Comparison of ENCODE assay signal across 23 cellular contexts in the genomic region with DNA sequence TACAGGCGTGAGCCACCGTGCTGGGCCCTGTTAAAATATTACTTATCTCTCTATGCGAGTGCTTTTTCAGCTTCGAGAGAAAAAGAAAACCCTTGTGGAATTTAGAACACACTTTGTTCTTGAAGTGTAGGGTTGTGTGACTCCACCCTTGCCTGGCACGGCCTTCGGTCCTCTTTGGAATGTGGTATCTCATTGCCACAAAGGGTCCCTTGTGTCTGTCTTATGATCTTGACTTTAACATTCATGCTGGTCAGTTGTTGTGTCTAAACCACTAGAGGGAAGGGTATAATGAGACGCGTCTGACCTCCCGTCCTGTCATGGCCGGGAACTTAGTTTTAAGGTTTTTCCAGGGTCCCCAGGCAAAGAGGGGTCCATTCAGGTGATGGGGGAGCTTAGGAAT.
DNase-seq lines count a peak whose midpoint lies in the region; ATAC-seq, FAIRE-seq and TF ChIP-seq lines count a peak whose summit lies in the region.
"Had no signal": no experiment of that assay in that cellular context is flagged by ENCODE, and none has a peak within 500 bp of the region (broad histone marks: within the 10 kb centered on the region; RNA-seq: fewer than 3 reads in every experiment).

No MANE protein-coding gene starts in this region.

- FAIRE-seq in HepG2 (lab: Jason Lieb, UNC) (no peak), urothelium cell line (lab: Jason Lieb, UNC) (peak; percentile 20)
- FAIRE-seq: A204.1, GM12891, GM18507 had no signal

- no peak for TF ChIP-seq POLR2A in HepG2 (IDR thresholded peaks at IDR 0.05; ENCODE audit: insufficient read depth in 1 of 2, low read depth in 2 of 2, low read length in 2 of 2)
- no peak for TF ChIP-seq POLR2A in right lobe of liver (IDR thresholded peaks at IDR 0.05)
- TF ChIP-seq POLR2A in esophagus muscularis mucosa (IDR thresholded peaks at IDR 0.05; ENCODE audit: low read depth): no peak
- TF ChIP-seq POLR2A in ovary (IDR thresholded peaks at IDR 0.05): no peak

- ATAC-seq in HepG2 (peak; percentile 56), right lobe of liver (no peak)
- ATAC-seq: CD8-positive, alpha-beta T cell; GM23338; HCT116 had no signal

- H3K4me3 ChIP-seq in HepG2 (replicated peaks in 1 of 3; ENCODE audit: insufficient read depth in 1 of 3, low read depth in 2 of 3, low read length in 3 of 3): no peak overlapping the region
- no peak overlapping the region for H3K4me3 ChIP-seq in right lobe of liver
- no peak overlapping the region for H3K4me3 ChIP-seq in esophagus muscularis mucosa
- H3K4me3 ChIP-seq in neural progenitor cell: no peak overlapping the region
- no peak overlapping the region for H3K4me3 ChIP-seq in ovary
- H3K4me3 ChIP-seq: BLaER1, GM23338 had no signal

- peaks cover 28% of the 10 kb centered on the region for H3K9me3 Mint-ChIP-seq in neural progenitor cell

- no peaks in the 10 kb centered on the region for H3F3A ChIP-seq in neural progenitor cell (ENCODE audit: low read depth)

- no peak overlapping the region for H3K4me3 Mint-ChIP-seq in neural progenitor cell
- H3K4me3 Mint-ChIP-seq: B cell; CD4-positive, CD25-positive, alpha-beta regulatory T cell; CD8-positive, alpha-beta T cell; GM23338; H9 had no signal

- H3K27ac ChIP-seq in HepG2 (ENCODE audit: extremely low read length, insufficient read depth, low read length): no peak overlapping the region
- no peak overlapping the region for H3K27ac ChIP-seq in right lobe of liver
- H3K27ac ChIP-seq in esophagus muscularis mucosa (replicated peaks in 1 of 4): no peak overlapping the region
- no peak overlapping the region for H3K27ac ChIP-seq in neural progenitor cell
- H3K27ac ChIP-seq in ovary: no peak overlapping the region
- H3K27ac ChIP-seq: 22Rv1, BLaER1, C4-2B had no signal

- H3K36me3 Mint-ChIP-seq in neural progenitor cell: no peaks in the 10 kb centered on the region
- H3K36me3 Mint-ChIP-seq: CD4-positive, CD25-positive, alpha-beta regulatory T cell; CD8-positive, alpha-beta T cell had no signal

- H3K27me3 ChIP-seq in HepG2 (ENCODE audit: control insufficient read depth in 1 of 2, insufficient read depth in 2 of 2, low read length in 2 of 2) (peaks cover 0 to 11% of the 10 kb centered on the region in 2 experiments; a peak in 2 of 5 replicates), right lobe of liver (no peaks in the 10 kb centered on the region), esophagus muscularis mucosa (no peaks in the 10 kb centered on the region), neural progenitor cell (no peaks in the 10 kb centered on the region), ovary (no peaks in the 10 kb centered on the region)
- H3K27me3 ChIP-seq: BLaER1 had no signal

- intact Hi-C loops in HepG2 (cut with micrococcal nuclease; ENCODE audit: unreplicated experiment): no loop called here
- intact Hi-C loops in right lobe of liver (cut with DNase I): no loop called here
- intact Hi-C loops in esophagus muscularis mucosa (cut with DNase I): no loop called here
- intact Hi-C loops in ovary (cut with DNase I): no loop called here

- H3K4me2 ChIP-seq in HepG2 (ENCODE audit: low read depth, low read length) (no peak overlapping the region), neural progenitor cell (no peak overlapping the region)
- H3K4me2 ChIP-seq: GM23338 had no signal

- H3K79me2 ChIP-seq in HepG2 (ENCODE audit: insufficient read depth, low read length): no peaks in the 10 kb centered on the region
- H3K79me2 ChIP-seq in neural progenitor cell (ENCODE audit: low read depth): no peaks in the 10 kb centered on the region

- in situ Hi-C loops in HepG2 (cut with HindIII; ENCODE audit: extremely low pct_ligation_motif_present, low pct_unique_long_range_greater_than_20kb): no loop called here

- TF ChIP-seq EP300 in HepG2 (IDR thresholded peaks at IDR 0.05; ENCODE audit: low read depth in 2 of 2, low read length in 2 of 2) (no peak), HepG2 (CRISPR knock-in tag; IDR thresholded peaks at IDR 0.05; ENCODE audit: borderline replicate concordance) (no peak), esophagus muscularis mucosa (IDR thresholded peaks at IDR 0.05) (no peak), ovary (IDR thresholded peaks at IDR 0.05) (no peak)

- CTCF ChIA-PET in HepG2 (lab: Yijun Ruan, JAX; ENCODE audit: low intra/inter-chr PET ratio, low total read pairs): no interaction called here

- DNase-seq in HepG2 (ENCODE audit: low spot score): peak; percentile 26
- DNase-seq in right lobe of liver: no peak
- DNase-seq in esophagus muscularis mucosa (ENCODE audit: extremely low spot score): peak; percentile 85
- no peak for DNase-seq in neural progenitor cell (ENCODE audit: low spot score)
- no peak for DNase-seq in urothelium cell line (ENCODE audit: low spot score)
- no peak for DNase-seq in ovary
- no peak for DNase-seq in NCI-H345 treated with DMSO at 0.1 percent for 48 hours (lab: John Stamatoyannopoulos, UW; ENCODE audit: unreplicated experiment)
- no peak for DNase-seq in NCI-H2107 treated with DMSO at 0.1 percent for 48 hours (lab: John Stamatoyannopoulos, UW; ENCODE audit: unreplicated experiment)
- DNase-seq: CD4-positive, CD25-positive, alpha-beta regulatory T cell; CD8-positive, alpha-beta T cell; DMS53; DMS79 treated with DMSO at 0.1 percent for 48 hours; GF-D8; H9 had no signal

- H3K4me1 ChIP-seq in HepG2 (ENCODE audit: insufficient read depth, low read length) (no peaks in the 10 kb centered on the region), right lobe of liver (no peaks in the 10 kb centered on the region), esophagus muscularis mucosa (no peaks in the 10 kb centered on the region), neural progenitor cell (peaks cover 4% of the 10 kb centered on the region), ovary (ENCODE audit: insufficient read depth) (no peaks in the 10 kb centered on the region)

- no peaks in the 10 kb centered on the region for H3K36me3 ChIP-seq in HepG2 (replicated peaks in 1 of 2; ENCODE audit: control insufficient read depth in 1 of 2, insufficient read depth in 2 of 2, low read length in 2 of 2)
- H3K36me3 ChIP-seq in right lobe of liver: no peaks in the 10 kb centered on the region
- no peaks in the 10 kb centered on the region for H3K36me3 ChIP-seq in esophagus muscularis mucosa
- no peaks in the 10 kb centered on the region for H3K36me3 ChIP-seq in neural progenitor cell
- H3K36me3 ChIP-seq in ovary: no peaks in the 10 kb centered on the region
- H3K36me3 ChIP-seq: BLaER1 had no signal

- H3K27me3 Mint-ChIP-seq in neural progenitor cell (ENCODE audit: insufficient read depth, low read depth): peaks cover 2% of the 10 kb centered on the region

- H2AFZ ChIP-seq in HepG2 (ENCODE audit: low read length) (no peak overlapping the region), neural progenitor cell (replicated peaks) (no peak overlapping the region)
- H2AFZ ChIP-seq: GM23338 had no signal

- no peak for TF ChIP-seq CTCF in HepG2 (CRISPR knock-in tag; IDR thresholded peaks at IDR 0.05)
- TF ChIP-seq CTCF in right lobe of liver (IDR thresholded peaks at IDR 0.05): no peak
- TF ChIP-seq CTCF in esophagus muscularis mucosa (IDR thresholded peaks at IDR 0.05): no peak
- TF ChIP-seq CTCF in neural progenitor cell (IDR thresholded peaks at IDR 0.05): no peak
- no peak for TF ChIP-seq CTCF in ovary (IDR thresholded peaks at IDR 0.05)

- POLR2A ChIA-PET in HepG2 (lab: Yijun Ruan, JAX): no interaction called here

- no TSS peak for BruUV-seq in HepG2 (replicated peaks; lab: Mats Ljungman, UMichigan)

- WGBS in HepG2 (ENCODE audit: low lambda C conversion rate): 3% methylated on average over 10 of the region's 10 CpGs
- WGBS in right lobe of liver (ENCODE audit: insufficient coverage, low coverage, low lambda C conversion rate, missing lambda C conversion rate): 83% methylated on average over 9 of the region's 10 CpGs
- 93% methylated on average over 10 of the region's 10 CpGs for WGBS in esophagus muscularis mucosa
- 92 to 95% (median 93%) methylated on average over 10 of the region's 10 CpGs for WGBS in ovary, 3 donors

- H3K9ac ChIP-seq in HepG2 (ENCODE audit: insufficient read depth, low read depth, low read length) (no peak overlapping the region), neural progenitor cell (no peak overlapping the region)
- H3K9ac ChIP-seq: BLaER1 had no signal

- H3K27ac Mint-ChIP-seq in neural progenitor cell: peak overlapping the region; percentile 51
- H3K27ac Mint-ChIP-seq: B cell; CD4-positive, CD25-positive, alpha-beta regulatory T cell; CD8-positive, alpha-beta T cell; GM23338; H9 had no signal

- no peak for TF ChIP-seq RAD21 in HepG2 (CRISPR knock-in tag; IDR thresholded peaks at IDR 0.05)

- H4K20me1 ChIP-seq in HepG2 (ENCODE audit: insufficient read depth, low read length): no peaks in the 10 kb centered on the region
- H4K20me1 ChIP-seq in neural progenitor cell (ENCODE audit: low read depth): no peaks in the 10 kb centered on the region
- H4K20me1 ChIP-seq: BLaER1 had no signal

- H3K9me3 ChIP-seq in HepG2 (ENCODE audit: low read length) (no peaks in the 10 kb centered on the region), right lobe of liver (no peaks in the 10 kb centered on the region), esophagus muscularis mucosa (no peaks in the 10 kb centered on the region), neural progenitor cell (ENCODE audit: low read depth) (no peaks in the 10 kb centered on the region), ovary (no peaks in the 10 kb centered on the region)

- H3K4me1 Mint-ChIP-seq in neural progenitor cell: peaks cover 9% of the 10 kb centered on the region
- H3K4me1 Mint-ChIP-seq: B cell; CD4-positive, CD25-positive, alpha-beta regulatory T cell had no signal

TF ChIP-seq in HepG2, 621 proteins besides CTCF, POLR2A, EP300 and RAD21:
- TF ChIP-seq ZNF3 (CRISPR knock-in tag; IDR thresholded peaks at IDR 0.05): no peak

Comparison
In these comparisons a context has a peak if more than half of its experiments do, and no peak if none do; other contexts are left out.
1. DNase-seq: peak in HepG2 (single experiment) and esophagus muscularis mucosa (single experiment); none in right lobe of liver (0 of 3), neural progenitor cell (single experiment), urothelium cell line (single experiment), ovary (0 of 5), NCI-H345 treated with DMSO at 0.1 percent for 48 hours (single experiment) and NCI-H2107 treated with DMSO at 0.1 percent for 48 hours (single experiment).